18 cellular contexts compared by ENCODE assay signal in genomic region chr4:19298998-19299397, GRCh38.
A peak's percentile ranks its signal among the peaks of the same experiment; 100 is the strongest.
DNase-seq lines count a peak whose midpoint lies in the region; ATAC-seq and TF ChIP-seq lines count a peak whose summit lies in the region.
"Had no signal": no experiment of that assay in that cellular context is flagged by ENCODE, and none has a peak within 500 bp of the region (broad histone marks: within the 10 kb centered on the region; RNA-seq: fewer than 3 reads in every experiment).

No MANE protein-coding gene starts in this region.

- in situ Hi-C loops in SK-MEL-5 (cut with HindIII; ENCODE audit: low pct_unique_long_range_greater_than_20kb, low sequenced_read_pairs): no loop called here

- no peak overlapping the region for H3K4me3 ChIP-seq in fibroblast of villous mesenchyme (ENCODE audit: low read depth, low read length)
- no peak overlapping the region for H3K4me3 ChIP-seq in aorta (ENCODE audit: low read length in 2 of 2)
- no peak overlapping the region for H3K4me3 ChIP-seq in esophagus muscularis mucosa

- no peak for TF ChIP-seq EP300 in esophagus muscularis mucosa (IDR thresholded peaks at IDR 0.05)

- H3K27ac ChIP-seq in aorta (ENCODE audit: low read depth in 1 of 2, low read length in 2 of 2) (no peak overlapping the region), esophagus muscularis mucosa (replicated peaks in 1 of 4) (no peak overlapping the region)

- H3K9me3 ChIP-seq in aorta (ENCODE audit: control insufficient read depth, low read length) (no peaks in the 10 kb centered on the region), esophagus muscularis mucosa (peaks cover 0 to 5% (median 1%) of the 10 kb centered on the region in 4 donors)

- H3K4me1 ChIP-seq in aorta (ENCODE audit: control insufficient read depth in 1 of 2, insufficient read depth in 2 of 2, low read length in 2 of 2) (no peaks in the 10 kb centered on the region), esophagus muscularis mucosa (no peaks in the 10 kb centered on the region)

- H3K27me3 ChIP-seq in aorta (ENCODE audit: control insufficient read depth in 1 of 2, insufficient read depth in 2 of 2, low read length in 1 of 2) (peaks cover 0 to 1% of the 10 kb centered on the region in 2 donors), esophagus muscularis mucosa (no peaks in the 10 kb centered on the region)

- H3K36me3 ChIP-seq in aorta (ENCODE audit: control insufficient read depth in 1 of 2, insufficient read depth in 2 of 2, low read length in 1 of 2) (no peaks in the 10 kb centered on the region), esophagus muscularis mucosa (no peaks in the 10 kb centered on the region)

- TF ChIP-seq CTCF in fibroblast of villous mesenchyme (IDR thresholded peaks at IDR 0.05; ENCODE audit: insufficient read depth, low read depth, low read length): no peak
- TF ChIP-seq CTCF in esophagus muscularis mucosa (IDR thresholded peaks at IDR 0.05): no peak

- DNase-seq in GM03348 (ENCODE audit: low spot score): peak; percentile 3
- DNase-seq in SK-MEL-5 (ENCODE audit: low read depth, low spot score): peak; percentile 2
- DNase-seq in fibroblast of villous mesenchyme (ENCODE audit: low read depth): peak; percentile 91
- DNase-seq in head of caudate nucleus: no peak
- no peak for DNase-seq in aorta
- no peak for DNase-seq in esophagus muscularis mucosa (ENCODE audit: extremely low spot score)
- DNase-seq: ACHN; CD4-positive, alpha-beta T cell; DND-41; H7; NCI-H1105; NCI-H1694 treated with DMSO at 0.1 percent for 48 hours; NCI-H2107; NCI-H226; NCI-H526 treated with DMSO at 0.1 percent for 48 hours; RPMI8226; SIG-M5 had no signal

- intact Hi-C loops in head of caudate nucleus (cut with DNase I) (no loop called here), aorta (cut with DNase I) (no loop called here), esophagus muscularis mucosa (cut with DNase I) (no loop called here)

- 77 to 78% methylated on average over 3 of the region's 3 CpGs for WGBS in aorta, 2 donors
- WGBS in esophagus muscularis mucosa: 62% methylated on average over 3 of the region's 3 CpGs

- no peak for TF ChIP-seq POLR2A in esophagus muscularis mucosa (IDR thresholded peaks at IDR 0.05; ENCODE audit: low read depth)

- no peak for ATAC-seq in GM18907 (IDR thresholded peaks at IDR 0.05; ENCODE audit: unreplicated experiment)
- no peak for ATAC-seq in aorta (ENCODE audit: low FRiP score)

Comparison
In these comparisons a context has a peak if more than half of its experiments do, and no peak if none do; other contexts are left out.
1. DNase-seq: peak in GM03348 (single experiment), SK-MEL-5 (single experiment) and fibroblast of villous mesenchyme (single experiment); none in head of caudate nucleus (0 of 42), aorta (0 of 2) and esophagus muscularis mucosa (single experiment).